ENCODE assay signal across 1 cellular context in the genomic region with DNA sequence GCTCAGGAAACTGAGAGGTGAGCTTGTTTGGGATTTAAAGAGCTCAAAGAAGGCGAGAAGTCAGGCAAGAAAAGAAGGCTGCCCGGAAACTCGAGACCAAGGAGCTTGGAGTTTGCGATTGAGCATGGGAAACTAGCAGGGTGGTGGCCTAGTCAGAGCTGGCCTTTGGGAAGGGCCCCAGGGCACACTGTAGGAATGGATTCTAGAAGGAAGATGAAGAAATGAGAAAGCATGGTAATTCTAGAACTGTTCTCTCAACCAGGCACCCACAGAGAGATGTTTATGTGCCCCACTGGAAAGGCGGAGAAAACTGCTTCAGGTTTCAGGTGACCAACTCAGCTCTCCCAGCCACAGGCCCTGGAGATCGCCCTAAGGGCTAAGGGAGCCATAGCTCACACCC.
TF ChIP-seq lines count a peak whose summit lies in the region.

No MANE protein-coding gene starts in this region.

TF ChIP-seq in K562, 482 proteins besides CTCF, POLR2A, EP300 and RAD21:
- TF ChIP-seq MED1 (CRISPR knock-in tag; IDR thresholded peaks at IDR 0.05; ENCODE audit: borderline replicate concordance) (0 out of 2 replicates have a peak, but pooled peaks have one; percentile 42), TAF9B (IDR thresholded peaks at IDR 0.05; ENCODE audit: partially characterized antibody) (no peak)
